ENCODE assay signal across 25 cellular contexts in genomic region chr6:31915351-31915750, GRCh38. TPM values are rescaled to one million over a fixed set of nuclear protein-coding genes. Genes with fewer than 3 reads are reported as not detected.
A peak's percentile ranks its signal among the peaks of the same experiment; 100 is the strongest.
DNase-seq lines count a peak whose midpoint lies in the region; ATAC-seq, FAIRE-seq and TF ChIP-seq lines count a peak whose summit lies in the region.
"Had no signal": no experiment of that assay in that cellular context is flagged by ENCODE, and none has a peak within 500 bp of the region (broad histone marks: within the 10 kb centered on the region; RNA-seq: fewer than 3 reads in every experiment).

No MANE protein-coding gene starts in this region.

- H3K9me3 Mint-ChIP-seq in dendritic cell treated with granulocyte-macrophage colony-stimulating factor and Interleukin-4, amounts not matched to agents 40 ng/mL and 50 ng/mL, for 4 days: no peaks in the 10 kb centered on the region
- H3K9me3 Mint-ChIP-seq in type B pancreatic cell: peaks cover 10% of the 10 kb centered on the region
- H3K9me3 Mint-ChIP-seq: CD14-positive monocyte; CD4-positive, alpha-beta T cell had no signal

- peaks cover 44% of the 10 kb centered on the region for H3K4me1 Mint-ChIP-seq in dendritic cell treated with granulocyte-macrophage colony-stimulating factor and Interleukin-4, amounts not matched to agents 40 ng/mL and 50 ng/mL, for 4 days (ENCODE audit: low read depth)
- peaks cover 4% of the 10 kb centered on the region for H3K4me1 Mint-ChIP-seq in type B pancreatic cell (ENCODE audit: unreplicated experiment)

- H3K79me2 ChIP-seq in HepG2 (ENCODE audit: insufficient read depth, low read length): no peaks in the 10 kb centered on the region

- POLR2A ChIA-PET in HepG2 (lab: Yijun Ruan, JAX): interaction anchor here (0.5 kb wide), 1 partner anchor 25 kb away, joined by 3 read pairs; no protein-coding TSS in a partner anchor

- H3K9me3 ChIP-seq in HepG2 (ENCODE audit: low read length) (no peaks in the 10 kb centered on the region), right lobe of liver (no peaks in the 10 kb centered on the region)
- H3K9me3 ChIP-seq: A549; BE2C; BLaER1 treated with 17β-estradiol and CSF1 and Interleukin-3, amounts not matched to agents 10 nM and 100 nM had no signal

- H3K4me3 ChIP-seq in HepG2 (replicated peaks in 1 of 3; ENCODE audit: insufficient read depth in 1 of 3, low read depth in 2 of 3, low read length in 3 of 3) (no peak overlapping the region), right lobe of liver (no peak overlapping the region)
- H3K4me3 ChIP-seq: A549; BLaER1 treated with 17β-estradiol and CSF1 and Interleukin-3, amounts not matched to agents 10 nM and 100 nM had no signal

- TF ChIP-seq RAD21 in HepG2 (CRISPR knock-in tag; IDR thresholded peaks at IDR 0.05): no peak

- no peak overlapping the region for H3K9ac ChIP-seq in HepG2 (ENCODE audit: insufficient read depth, low read depth, low read length)
- H3K9ac ChIP-seq: BLaER1 treated with 17β-estradiol and CSF1 and Interleukin-3, amounts not matched to agents 10 nM and 100 nM had no signal

- ATAC-seq in HepG2 (peak; percentile 41), right lobe of liver (no peak)

- no peaks in the 10 kb centered on the region for H4K20me1 ChIP-seq in HepG2 (ENCODE audit: insufficient read depth, low read length)
- H4K20me1 ChIP-seq: BLaER1 treated with 17β-estradiol and CSF1 and Interleukin-3, amounts not matched to agents 10 nM and 100 nM had no signal

- H3K4me1 ChIP-seq in HepG2 (ENCODE audit: insufficient read depth, low read length) (peaks cover 22% of the 10 kb centered on the region), right lobe of liver (no peaks in the 10 kb centered on the region)
- H3K4me1 ChIP-seq: BE2C had no signal

- TF ChIP-seq POLR2A in HepG2 (IDR thresholded peaks at IDR 0.05; ENCODE audit: insufficient read depth in 1 of 2, low read depth in 2 of 2, low read length in 2 of 2): no peak
- no peak for TF ChIP-seq POLR2A in right lobe of liver (IDR thresholded peaks at IDR 0.05)

- DNase-seq in HepG2 (ENCODE audit: low spot score) (no peak), right lobe of liver (no peak), type B pancreatic cell (ENCODE audit: extremely low spot score, unreplicated experiment) (no peak), T-helper 1 cell (no peak), middle frontal gyrus (ENCODE audit: extremely low spot score, low spot score) (no peak)
- DNase-seq: 8988T; ACHN; AML-193; BE2C; Calu3; CD4-positive, alpha-beta T cell; COR-L47; DMS79 treated with DMSO at 0.1 percent for 48 hours; GF-D8; GOT3; HCEC 1CT had no signal

- H2AFZ ChIP-seq in HepG2 (ENCODE audit: low read length): no peak overlapping the region

- no peaks in the 10 kb centered on the region for H3K27me3 Mint-ChIP-seq in dendritic cell treated with granulocyte-macrophage colony-stimulating factor and Interleukin-4, amounts not matched to agents 40 ng/mL and 50 ng/mL, for 4 days
- H3K27me3 Mint-ChIP-seq in type B pancreatic cell: no peaks in the 10 kb centered on the region
- H3K27me3 Mint-ChIP-seq: CD4-positive, alpha-beta T cell had no signal

- H3K27ac Mint-ChIP-seq in dendritic cell treated with granulocyte-macrophage colony-stimulating factor and Interleukin-4, amounts not matched to agents 40 ng/mL and 50 ng/mL, for 4 days: peak overlapping the region; percentile 4
- H3K27ac Mint-ChIP-seq in type B pancreatic cell: peak overlapping the region; percentile 71
- H3K27ac Mint-ChIP-seq: CD14-positive monocyte; CD4-positive, alpha-beta T cell had no signal

- TF ChIP-seq CTCF in HepG2 (CRISPR knock-in tag; IDR thresholded peaks at IDR 0.05) (no peak), right lobe of liver (IDR thresholded peaks at IDR 0.05) (no peak), type B pancreatic cell (conservative IDR thresholded peaks at IDR 0.05) (no peak)

- intact Hi-C loops in HepG2 (cut with micrococcal nuclease; ENCODE audit: unreplicated experiment) (no loop called here), right lobe of liver (cut with DNase I) (no loop called here)
- intact Hi-C loops in dendritic cell treated with granulocyte-macrophage colony-stimulating factor and Interleukin-4, amounts not matched to agents 40 ng/mL and 50 ng/mL, for 4 days (cut with micrococcal nuclease): no loop called here

- CTCF ChIA-PET in HepG2 (lab: Yijun Ruan, JAX; ENCODE audit: low intra/inter-chr PET ratio, low total read pairs): no interaction called here

- no peaks in the 10 kb centered on the region for H3K36me3 Mint-ChIP-seq in dendritic cell treated with granulocyte-macrophage colony-stimulating factor and Interleukin-4, amounts not matched to agents 40 ng/mL and 50 ng/mL, for 4 days (ENCODE audit: low read depth)
- no peaks in the 10 kb centered on the region for H3K36me3 Mint-ChIP-seq in type B pancreatic cell
- H3K36me3 Mint-ChIP-seq: CD14-positive monocyte had no signal

- in situ Hi-C loops in HepG2 (cut with HindIII; ENCODE audit: extremely low pct_ligation_motif_present, low pct_unique_long_range_greater_than_20kb): loop anchor here (25.0 kb wide), 1 partner anchor 1047 kb away; the partner anchor contains the start of genes BRD2 and HLA-DMA

- no peak for FAIRE-seq in HepG2 (lab: Jason Lieb, UNC)
- FAIRE-seq: A549, GM12891, GM18507, H54 had no signal

- H3K36me3 ChIP-seq in HepG2 (replicated peaks in 1 of 2; ENCODE audit: control insufficient read depth in 1 of 2, insufficient read depth in 2 of 2, low read length in 2 of 2): no peaks in the 10 kb centered on the region
- no peaks in the 10 kb centered on the region for H3K36me3 ChIP-seq in right lobe of liver
- H3K36me3 ChIP-seq: BE2C; BLaER1 treated with 17β-estradiol and CSF1 and Interleukin-3, amounts not matched to agents 10 nM and 100 nM had no signal

- no peak overlapping the region for H3K4me2 ChIP-seq in HepG2 (ENCODE audit: low read depth, low read length)
- H3K4me2 ChIP-seq: A549; BLaER1 treated with 17β-estradiol and CSF1 and Interleukin-3, amounts not matched to agents 10 nM and 100 nM had no signal

- BruUV-seq in HepG2 (replicated peaks; lab: Mats Ljungman, UMichigan): no TSS peak

- H3K27me3 ChIP-seq in HepG2 (ENCODE audit: control insufficient read depth in 1 of 2, insufficient read depth in 2 of 2, low read length in 2 of 2) (no peaks in the 10 kb centered on the region; a peak in 1 of 5 replicates), right lobe of liver (no peaks in the 10 kb centered on the region)
- H3K27me3 ChIP-seq: BE2C; BLaER1 treated with 17β-estradiol and CSF1 and Interleukin-3, amounts not matched to agents 10 nM and 100 nM had no signal

- H3K27ac ChIP-seq in HepG2 (ENCODE audit: extremely low read length, insufficient read depth, low read length) (no peak overlapping the region), right lobe of liver (no peak overlapping the region)
- H3K27ac ChIP-seq: A549; BLaER1 treated with 17β-estradiol and CSF1 and Interleukin-3, amounts not matched to agents 10 nM and 100 nM had no signal

- no peak overlapping the region for H3K4me3 Mint-ChIP-seq in dendritic cell treated with granulocyte-macrophage colony-stimulating factor and Interleukin-4, amounts not matched to agents 40 ng/mL and 50 ng/mL, for 4 days
- H3K4me3 Mint-ChIP-seq in type B pancreatic cell: peak overlapping the region; percentile 21
- H3K4me3 Mint-ChIP-seq: CD14-positive monocyte; CD4-positive, alpha-beta T cell had no signal

- no peak for TF ChIP-seq EP300 in HepG2 (IDR thresholded peaks at IDR 0.05; ENCODE audit: low read depth in 2 of 2, low read length in 2 of 2)
- no peak for TF ChIP-seq EP300 in HepG2 (CRISPR knock-in tag; IDR thresholded peaks at IDR 0.05; ENCODE audit: borderline replicate concordance)

RNA-seq across cellular contexts. Expression of gene C2, which starts 12.2 kb away (rescaled TPM):
- total RNA-seq in HepG2 (2016; rRNA removed; fragmentation: Illumina TruSeq; extraction: Trizol) (70.9 and 165 TPM in 2 replicates), right lobe of liver (100 to 1,000 TPM; 309 to 739 (median 533) TPM), type B pancreatic cell (ENCODE audit: low replicate concordance) (2.2 and 3.6 TPM in 2 replicates)
- 13.2 and 15.8 TPM in 2 replicates for total RNA-seq in HepG2 (2016; cell fraction: cytosol; rRNA removed; fragmentation: Illumina TruSeq; extraction: Trizol; ENCODE audit: low read depth)
- 59.3 and 162 TPM in 2 replicates for total RNA-seq in HepG2 (2016; cell fraction: insoluble cytoplasmic fraction; rRNA removed; fragmentation: Illumina TruSeq; extraction: Trizol)
- total RNA-seq in HepG2 (2016; cell fraction: membrane; rRNA removed; fragmentation: Illumina TruSeq; extraction: Trizol): 25.4 and 27.2 TPM in 2 replicates
- total RNA-seq in HepG2 (2016; cell fraction: nucleus; rRNA removed; fragmentation: Illumina TruSeq; extraction: Trizol): 122 and 155 TPM in 2 replicates
- 307 and 450 TPM in 2 replicates for polyA plus RNA-seq in HepG2 (2011; rRNA removed)
- 311 and 377 TPM in 2 replicates for polyA plus RNA-seq in HepG2 (2011; cell fraction: cytosol; rRNA removed)
- 302 and 372 TPM in 2 replicates for polyA plus RNA-seq in HepG2 (2011; cell fraction: nucleus; rRNA removed)
- polyA plus RNA-seq in HepG2 (2012): 396 and 449 TPM in 2 replicates
- polyA plus RNA-seq in HepG2 (2016; cell fraction: cytosol; fragmentation: Illumina TruSeq; extraction: Trizol; ENCODE audit: low read depth): 15.6 and 16.1 TPM in 2 replicates
- polyA plus RNA-seq in HepG2 (2016; cell fraction: insoluble cytoplasmic fraction; fragmentation: Illumina TruSeq; extraction: Trizol; ENCODE audit: low read depth): 54.0 and 67.9 TPM in 2 replicates
- 22.0 and 23.6 TPM in 2 replicates for polyA plus RNA-seq in HepG2 (2016; cell fraction: membrane; fragmentation: Illumina TruSeq; extraction: Trizol; ENCODE audit: low read depth)
- 194 and 212 TPM in 2 replicates for polyA plus RNA-seq in HepG2 (2016; cell fraction: nucleus; fragmentation: Illumina TruSeq; extraction: Trizol; ENCODE audit: insufficient read depth, low read depth)
- polyA minus RNA-seq in HepG2 (2011; rRNA and poly(A)+ RNA removed; ENCODE audit: low replicate concordance): 0.58 and 518 TPM in 2 replicates
- polyA minus RNA-seq in HepG2 (2011; cell fraction: cytosol; rRNA and poly(A)+ RNA removed): 120 and 232 TPM in 2 replicates
- 89.4 and 148 TPM in 2 replicates for polyA minus RNA-seq in HepG2 (2011; cell fraction: nucleus; rRNA and poly(A)+ RNA removed)

RNA-seq across cellular contexts. Expression of gene ZBTB12, which starts 13.5 kb away (rescaled TPM):
- total RNA-seq in HepG2 (2016; rRNA removed; fragmentation: Illumina TruSeq; extraction: Trizol) (6.0 and 6.8 TPM in 2 replicates), right lobe of liver (under 1 TPM in 5 of 6 experiments, not detected in 1; 0.25 to 0.82 (median 0.51) TPM), type B pancreatic cell (ENCODE audit: low replicate concordance) (8.2 and 37.7 TPM in 2 replicates)
- 1.6 and 1.7 TPM in 2 replicates for total RNA-seq in HepG2 (2016; cell fraction: cytosol; rRNA removed; fragmentation: Illumina TruSeq; extraction: Trizol; ENCODE audit: low read depth)
- 6.0 and 7.4 TPM in 2 replicates for total RNA-seq in HepG2 (2016; cell fraction: insoluble cytoplasmic fraction; rRNA removed; fragmentation: Illumina TruSeq; extraction: Trizol)
- 5.7 and 5.8 TPM in 2 replicates for total RNA-seq in HepG2 (2016; cell fraction: membrane; rRNA removed; fragmentation: Illumina TruSeq; extraction: Trizol)
- total RNA-seq in HepG2 (2016; cell fraction: nucleus; rRNA removed; fragmentation: Illumina TruSeq; extraction: Trizol): 3.1 and 3.9 TPM in 2 replicates
- 4.8 and 7.3 TPM in 2 replicates for polyA plus RNA-seq in HepG2 (2011; rRNA removed)
- 3.7 and 5.8 TPM in 2 replicates for polyA plus RNA-seq in HepG2 (2011; cell fraction: cytosol; rRNA removed)
- 6.9 and 7.3 TPM in 2 replicates for polyA plus RNA-seq in HepG2 (2011; cell fraction: nucleus; rRNA removed)
- 8.0 and 9.2 TPM in 2 replicates for polyA plus RNA-seq in HepG2 (2012)
- 2.7 and 3.0 TPM in 2 replicates for polyA plus RNA-seq in HepG2 (2016; cell fraction: cytosol; fragmentation: Illumina TruSeq; extraction: Trizol; ENCODE audit: low read depth)
- polyA plus RNA-seq in HepG2 (2016; cell fraction: insoluble cytoplasmic fraction; fragmentation: Illumina TruSeq; extraction: Trizol; ENCODE audit: low read depth): 14.0 and 15.9 TPM in 2 replicates
- 6.6 and 9.0 TPM in 2 replicates for polyA plus RNA-seq in HepG2 (2016; cell fraction: membrane; fragmentation: Illumina TruSeq; extraction: Trizol; ENCODE audit: low read depth)
- 10.6 and 12.2 TPM in 2 replicates for polyA plus RNA-seq in HepG2 (2016; cell fraction: nucleus; fragmentation: Illumina TruSeq; extraction: Trizol; ENCODE audit: insufficient read depth, low read depth)
- 12.3 and 22.9 TPM in 2 replicates for polyA minus RNA-seq in HepG2 (2011; rRNA and poly(A)+ RNA removed; ENCODE audit: low replicate concordance)
- polyA minus RNA-seq in HepG2 (2011; cell fraction: cytosol; rRNA and poly(A)+ RNA removed): 6.7 and 6.9 TPM in 2 replicates
- polyA minus RNA-seq in HepG2 (2011; cell fraction: nucleus; rRNA and poly(A)+ RNA removed): 3.7 and 4.5 TPM in 2 replicates
- polyA plus RNA-seq: CD14-positive monocyte had no signal

RNA-seq across cellular contexts. Expression of gene EHMT2, which starts 17.9 kb away (rescaled TPM):
- 43.5 and 69.2 TPM in 2 replicates for total RNA-seq in HepG2 (2016; rRNA removed; fragmentation: Illumina TruSeq; extraction: Trizol)
- total RNA-seq in HepG2 (2016; cell fraction: cytosol; rRNA removed; fragmentation: Illumina TruSeq; extraction: Trizol; ENCODE audit: low read depth): 14.1 and 15.2 TPM in 2 replicates
- 34.4 and 70.7 TPM in 2 replicates for total RNA-seq in HepG2 (2016; cell fraction: insoluble cytoplasmic fraction; rRNA removed; fragmentation: Illumina TruSeq; extraction: Trizol)
- 29.3 and 33.1 TPM in 2 replicates for total RNA-seq in HepG2 (2016; cell fraction: membrane; rRNA removed; fragmentation: Illumina TruSeq; extraction: Trizol)
- total RNA-seq in HepG2 (2016; cell fraction: nucleus; rRNA removed; fragmentation: Illumina TruSeq; extraction: Trizol): 46.1 and 48.0 TPM in 2 replicates
- 51.2 and 55.2 TPM in 2 replicates for polyA plus RNA-seq in HepG2 (2011; rRNA removed)
- polyA plus RNA-seq in HepG2 (2011; cell fraction: cytosol; rRNA removed): 29.3 and 36.1 TPM in 2 replicates
- 180 and 272 TPM in 2 replicates for polyA plus RNA-seq in HepG2 (2011; cell fraction: nucleus; rRNA removed)
- 37.6 and 43.1 TPM in 2 replicates for polyA plus RNA-seq in HepG2 (2012)
- polyA plus RNA-seq in HepG2 (2016; cell fraction: cytosol; fragmentation: Illumina TruSeq; extraction: Trizol; ENCODE audit: low read depth): 8.3 and 9.2 TPM in 2 replicates
- polyA plus RNA-seq in HepG2 (2016; cell fraction: insoluble cytoplasmic fraction; fragmentation: Illumina TruSeq; extraction: Trizol; ENCODE audit: low read depth): 36.0 and 58.3 TPM in 2 replicates
- 16.5 and 18.3 TPM in 2 replicates for polyA plus RNA-seq in HepG2 (2016; cell fraction: membrane; fragmentation: Illumina TruSeq; extraction: Trizol; ENCODE audit: low read depth)
- 122 and 136 TPM in 2 replicates for polyA plus RNA-seq in HepG2 (2016; cell fraction: nucleus; fragmentation: Illumina TruSeq; extraction: Trizol; ENCODE audit: insufficient read depth, low read depth)
- 74.1 and 111 TPM in 2 replicates for polyA minus RNA-seq in HepG2 (2011; rRNA and poly(A)+ RNA removed; ENCODE audit: low replicate concordance)
- polyA minus RNA-seq in HepG2 (2011; cell fraction: cytosol; rRNA and poly(A)+ RNA removed): 26.2 and 33.8 TPM in 2 replicates
- polyA minus RNA-seq in HepG2 (2011; cell fraction: nucleus; rRNA and poly(A)+ RNA removed): 24.3 and 26.9 TPM in 2 replicates
- total RNA-seq in right lobe of liver: 10 to 100 TPM; 10.7 to 20.1 (median 13.3) TPM
- total RNA-seq in type B pancreatic cell (ENCODE audit: low replicate concordance): 59.9 and 136 TPM in 2 replicates

RNA-seq across cellular contexts. Expression of gene CFB, which starts 30.5 kb away (rescaled TPM):
- total RNA-seq in HepG2 (2016; rRNA removed; fragmentation: Illumina TruSeq; extraction: Trizol): 71.1 and 171 TPM in 2 replicates
- 36.8 and 37.7 TPM in 2 replicates for total RNA-seq in HepG2 (2016; cell fraction: cytosol; rRNA removed; fragmentation: Illumina TruSeq; extraction: Trizol; ENCODE audit: low read depth)
- 65.1 and 180 TPM in 2 replicates for total RNA-seq in HepG2 (2016; cell fraction: insoluble cytoplasmic fraction; rRNA removed; fragmentation: Illumina TruSeq; extraction: Trizol)
- 37.5 and 44.4 TPM in 2 replicates for total RNA-seq in HepG2 (2016; cell fraction: membrane; rRNA removed; fragmentation: Illumina TruSeq; extraction: Trizol)
- total RNA-seq in HepG2 (2016; cell fraction: nucleus; rRNA removed; fragmentation: Illumina TruSeq; extraction: Trizol): 202 and 235 TPM in 2 replicates
- polyA plus RNA-seq in HepG2 (2011; rRNA removed): 513 and 772 TPM in 2 replicates
- polyA plus RNA-seq in HepG2 (2011; cell fraction: cytosol; rRNA removed): 355 and 506 TPM in 2 replicates
- polyA plus RNA-seq in HepG2 (2011; cell fraction: nucleus; rRNA removed): 3,065 and 3,175 TPM in 2 replicates
- polyA plus RNA-seq in HepG2 (2012): 460 and 611 TPM in 2 replicates
- polyA plus RNA-seq in HepG2 (2016; cell fraction: cytosol; fragmentation: Illumina TruSeq; extraction: Trizol; ENCODE audit: low read depth): 25.3 and 27.9 TPM in 2 replicates
- 66.3 and 72.4 TPM in 2 replicates for polyA plus RNA-seq in HepG2 (2016; cell fraction: insoluble cytoplasmic fraction; fragmentation: Illumina TruSeq; extraction: Trizol; ENCODE audit: low read depth)
- polyA plus RNA-seq in HepG2 (2016; cell fraction: membrane; fragmentation: Illumina TruSeq; extraction: Trizol; ENCODE audit: low read depth): 31.9 and 32.4 TPM in 2 replicates
- 450 and 455 TPM in 2 replicates for polyA plus RNA-seq in HepG2 (2016; cell fraction: nucleus; fragmentation: Illumina TruSeq; extraction: Trizol; ENCODE audit: insufficient read depth, low read depth)
- polyA minus RNA-seq in HepG2 (2011; rRNA and poly(A)+ RNA removed; ENCODE audit: low replicate concordance): 88.1 and 583 TPM in 2 replicates
- polyA minus RNA-seq in HepG2 (2011; cell fraction: cytosol; rRNA and poly(A)+ RNA removed): 179 and 284 TPM in 2 replicates
- 584 and 876 TPM in 2 replicates for polyA minus RNA-seq in HepG2 (2011; cell fraction: nucleus; rRNA and poly(A)+ RNA removed)
- total RNA-seq in right lobe of liver: 1,000 to 10,000 TPM; 1,939 to 4,112 (median 3,131) TPM
- 7.8 and 13.6 TPM in 2 replicates for total RNA-seq in type B pancreatic cell (ENCODE audit: low replicate concordance)
- total RNA-seq: G401 had no signal

RNA-seq across cellular contexts. Expression of gene SLC44A4, which starts 36.6 kb away (rescaled TPM):
- 5.6 and 5.9 TPM in 2 replicates for total RNA-seq in HepG2 (2016; rRNA removed; fragmentation: Illumina TruSeq; extraction: Trizol)
- 3.4 and 6.6 TPM in 2 replicates for total RNA-seq in HepG2 (2016; cell fraction: cytosol; rRNA removed; fragmentation: Illumina TruSeq; extraction: Trizol; ENCODE audit: low read depth)
- 4.8 and 8.3 TPM in 2 replicates for total RNA-seq in HepG2 (2016; cell fraction: insoluble cytoplasmic fraction; rRNA removed; fragmentation: Illumina TruSeq; extraction: Trizol)
- total RNA-seq in HepG2 (2016; cell fraction: membrane; rRNA removed; fragmentation: Illumina TruSeq; extraction: Trizol): 6.1 and 6.6 TPM in 2 replicates
- total RNA-seq in HepG2 (2016; cell fraction: nucleus; rRNA removed; fragmentation: Illumina TruSeq; extraction: Trizol): 4.4 TPM in 2 replicates
- polyA plus RNA-seq in HepG2 (2011; rRNA removed): 3.5 and 3.6 TPM in 2 replicates
- 3.2 and 3.7 TPM in 2 replicates for polyA plus RNA-seq in HepG2 (2011; cell fraction: cytosol; rRNA removed)
- 2.9 and 3.6 TPM in 2 replicates for polyA plus RNA-seq in HepG2 (2011; cell fraction: nucleus; rRNA removed)
- 1.8 and 3.2 TPM in 2 replicates for polyA plus RNA-seq in HepG2 (2012)
- 3.9 and 4.5 TPM in 2 replicates for polyA plus RNA-seq in HepG2 (2016; cell fraction: cytosol; fragmentation: Illumina TruSeq; extraction: Trizol; ENCODE audit: low read depth)
- 5.7 and 6.7 TPM in 2 replicates for polyA plus RNA-seq in HepG2 (2016; cell fraction: insoluble cytoplasmic fraction; fragmentation: Illumina TruSeq; extraction: Trizol; ENCODE audit: low read depth)
- polyA plus RNA-seq in HepG2 (2016; cell fraction: membrane; fragmentation: Illumina TruSeq; extraction: Trizol; ENCODE audit: low read depth): 5.8 and 6.2 TPM in 2 replicates
- polyA plus RNA-seq in HepG2 (2016; cell fraction: nucleus; fragmentation: Illumina TruSeq; extraction: Trizol; ENCODE audit: insufficient read depth, low read depth): 10.4 and 12.4 TPM in 2 replicates
- polyA minus RNA-seq in HepG2 (2011; rRNA and poly(A)+ RNA removed; ENCODE audit: low replicate concordance): 4.9 TPM in 1 of 2 replicates, not detected in the other
- polyA minus RNA-seq in HepG2 (2011; cell fraction: cytosol; rRNA and poly(A)+ RNA removed): 0.97 and 0.99 TPM in 2 replicates
- polyA minus RNA-seq in HepG2 (2011; cell fraction: nucleus; rRNA and poly(A)+ RNA removed): 1.6 and 2.2 TPM in 2 replicates
- total RNA-seq in right lobe of liver: under 1 TPM in 2 of 6 experiments, not detected in 4; 0.09 to 0.25 TPM
- 8.8 and 10.6 TPM in 2 replicates for total RNA-seq in type B pancreatic cell (ENCODE audit: low replicate concordance)
- total RNA-seq: Daoy had no signal
